ENCODE assay signal across 1 cellular context in genomic region chr13:77545626-77546412, GRCh38.
TF ChIP-seq lines count a peak whose summit lies in the region.

No MANE protein-coding gene starts in this region.

TF ChIP-seq in WTC11, 78 proteins besides CTCF, POLR2A, EP300 and RAD21 (continued from another document):
- TF ChIP-seq ERG (CRISPR knock-in tag; IDR thresholded peaks at IDR 0.05): no peak
- TF ChIP-seq ESRRA (CRISPR knock-in tag; IDR thresholded peaks at IDR 0.05; ENCODE audit: borderline replicate concordance): no peak
